In genomic region chr15:77589839-77590238, GRCh38 we compare ENCODE assay signal across 18 cellular contexts. TPM values are rescaled to one million over a fixed set of nuclear protein-coding genes. Genes with fewer than 3 reads are reported as not detected.
DNase-seq lines count a peak whose midpoint lies in the region; ATAC-seq and TF ChIP-seq lines count a peak whose summit lies in the region.
"Had no signal": no experiment of that assay in that cellular context is flagged by ENCODE, and none has a peak within 500 bp of the region (broad histone marks: within the 10 kb centered on the region; RNA-seq: fewer than 3 reads in every experiment).

No MANE protein-coding gene starts in this region.

- H3K27me3 ChIP-seq in right atrium auricular region = no peaks in the 10 kb centered on the region
- H3K27me3 ChIP-seq in tibial artery = no peaks in the 10 kb centered on the region
- H3K27me3 ChIP-seq: SJSA1, tibial nerve had no signal

- peaks cover 0 to 5% of the 10 kb centered on the region in 2 donors for H3K4me1 ChIP-seq in right atrium auricular region
- H3K4me1 ChIP-seq in tibial artery = no peaks in the 10 kb centered on the region
- H3K4me1 ChIP-seq: Caco-2, SJSA1, tibial nerve had no signal

- H3K27ac ChIP-seq in right atrium auricular region (no peak overlapping the region), tibial artery (no peak overlapping the region)
- H3K27ac ChIP-seq: coronary artery, SJSA1 had no signal

- H3K4me3 ChIP-seq in right atrium auricular region (no peak overlapping the region), tibial artery (no peak overlapping the region)
- H3K4me3 ChIP-seq: coronary artery, SJSA1, tibial nerve had no signal

- intact Hi-C loops in Right ventricle myocardium inferior (cut with DNase I) (no loop called here), tibial artery (cut with DNase I; ENCODE audit: low total_unique reads) (no loop called here)

- CTCF ChIA-PET in HEK293T (lab: Yijun Ruan, JAX) = interaction anchor here (0.7 kb wide), 1 partner anchor 22 kb away, joined by 3 read pairs; no protein-coding TSS in a partner anchor

- POLR2A ChIA-PET in HEK293T (lab: Yijun Ruan, JAX) = interaction anchor here (1.1 to 1.2 kb wide), 2 partner anchors 10 to 21 kb away, joined by 4 read pairs; no protein-coding TSS in a partner anchor

- no peaks in the 10 kb centered on the region for H3K9me3 ChIP-seq in right atrium auricular region
- H3K9me3 ChIP-seq in tibial artery = no peaks in the 10 kb centered on the region
- H3K9me3 ChIP-seq: Caco-2, SJSA1, tibial nerve had no signal

- ATAC-seq in Right ventricle myocardium inferior (no peak), HG03342 (IDR thresholded peaks at IDR 0.05; ENCODE audit: unreplicated experiment) (no peak)

- TF ChIP-seq CTCF in right atrium auricular region (IDR thresholded peaks at IDR 0.05) (no peak), tibial artery (IDR thresholded peaks at IDR 0.05) (no peak)

- DNase-seq in Right ventricle myocardium inferior (ENCODE audit: missing footprints) = peak; percentile 63
- DNase-seq in right atrium auricular region (ENCODE audit: low spot score) = no peak
- peak in 41 of 56 donors; percentile 24 to 93 (median 78) for DNase-seq in amygdala (lab: John Stamatoyannopoulos, UW)
- DNase-seq in islet precursor cell = peak; percentile 77
- DNase-seq in superior temporal gyrus (ENCODE audit: extremely low spot score) = peak; percentile 85
- no peak for DNase-seq in HEK293T (ENCODE audit: extremely low spot score)
- DNase-seq in tibial artery = no peak
- DNase-seq: activated CD4-positive, alpha-beta memory T cell treated with anti-CD3 and anti-CD28 coated beads, Interleukin-2, amount 10 ng/mL, durations not matched to agents 7 days and 5 days; amniotic stem cell; Caco-2; erythroblast; glutamatergic neuron; NCI-H2171 had no signal

- H3K36me3 ChIP-seq in right atrium auricular region = no peaks in the 10 kb centered on the region
- no peaks in the 10 kb centered on the region for H3K36me3 ChIP-seq in tibial artery
- H3K36me3 ChIP-seq: SJSA1, tibial nerve had no signal

TF ChIP-seq in HEK293T, 16 proteins besides CTCF, POLR2A, EP300 and RAD21:
- TF ChIP-seq BHLHE40 (IDR thresholded peaks at IDR 0.05; ENCODE audit: borderline replicate concordance) = no peak
TF ChIP-seq in HEK293T: peak in this region for 0.

RNA-seq across cellular contexts. Expression of gene LINGO1, which starts 42.9 kb away (rescaled TPM):
- total RNA-seq in Right ventricle myocardium inferior = 0.78 TPM
- 1 to 10 TPM; 7.0 to 9.4 TPM for total RNA-seq in right atrium auricular region
- total RNA-seq: activated CD4-positive, alpha-beta memory T cell treated with anti-CD3 and anti-CD28 coated beads, Interleukin-2, amount 10 ng/mL, durations not matched to agents 7 days and 5 days; activated T-helper 1 cell treated with anti-CD3 and anti-CD28 coated beads, Interleukin-12 subunit alpha, Interleukin-12 subunit beta, Interleukin-2, Interleukin-4 antibody, amounts not matched to agents 30 ng/mL and 10 ng/mL and 1 ng/mL, durations not matched to agents 14 hours and 24 hours and 36 hours; SJSA1 had no signal

Comparison
In these comparisons a context has a peak if more than half of its experiments do, and no peak if none do; other contexts are left out.
1. DNase-seq: peak in Right ventricle myocardium inferior (single experiment), amygdala (41 of 56), islet precursor cell (single experiment) and superior temporal gyrus (single experiment); none in right atrium auricular region (single experiment), HEK293T (single experiment) and tibial artery (0 of 2).